ENCODE assay signal across 17 cellular contexts in the genomic region with DNA sequence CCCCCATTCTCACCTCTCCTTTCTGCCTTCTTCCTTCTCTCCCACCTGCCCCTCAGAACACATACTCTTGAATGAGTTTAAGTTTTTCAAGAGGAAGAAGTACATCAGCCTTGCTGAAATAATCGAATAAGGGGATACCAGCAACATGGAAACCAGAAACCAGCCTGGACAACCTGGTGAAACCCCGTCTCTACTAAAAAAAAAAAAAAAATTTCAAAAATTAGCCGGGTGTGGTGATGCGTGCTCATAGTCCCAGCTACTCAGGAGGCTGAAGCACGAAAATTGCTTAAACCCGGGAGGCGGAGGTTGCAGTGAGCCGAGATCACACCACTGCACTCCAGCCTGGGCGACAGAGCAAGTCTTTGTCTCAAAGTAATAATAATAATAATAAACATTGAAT.
"Had no signal": no experiment of that assay in that cellular context is flagged by ENCODE, and none has a peak within 500 bp of the region (broad histone marks: within the 10 kb centered on the region; RNA-seq: fewer than 3 reads in every experiment).

No MANE protein-coding gene starts in this region.

- H2AFZ ChIP-seq: neural progenitor cell had no signal

- H3K4me2 ChIP-seq: neural progenitor cell had no signal

- ATAC-seq: activated CD8-positive, alpha-beta T cell treated with anti-CD3 and anti-CD28 coated beads, Interleukin-2, amount 10 ng/mL, durations not matched to agents 7 days and 5 days; body of pancreas; mucosa of descending colon had no signal

- H3K9ac ChIP-seq: neural progenitor cell had no signal

- H3K36me3 ChIP-seq: neural progenitor cell, prostate gland, right atrium auricular region, stomach, upper lobe of left lung had no signal

- H3K9me3 ChIP-seq: body of pancreas, mucosa of descending colon, prostate gland, right atrium auricular region, stomach, upper lobe of left lung had no signal

- H3K27ac ChIP-seq: body of pancreas, dorsolateral prefrontal cortex, neural progenitor cell, prostate gland, right atrium auricular region, stomach, upper lobe of left lung had no signal

- H3K4me1 ChIP-seq: body of pancreas, neural progenitor cell, prostate gland had no signal

- H3K4me3 ChIP-seq: body of pancreas, dorsolateral prefrontal cortex, mucosa of descending colon, neural progenitor cell, prostate gland, right atrium auricular region, stomach, upper lobe of left lung had no signal

- H3K27me3 ChIP-seq: body of pancreas, dorsolateral prefrontal cortex, neural progenitor cell, right atrium auricular region, stomach, upper lobe of left lung had no signal

- DNase-seq: activated CD4-positive, alpha-beta T cell treated with anti-CD3 and anti-CD28 coated beads, Interleukin-2, amount 10 ng/mL, durations not matched to agents 7 days and 5 days; activated CD8-positive, alpha-beta T cell treated with anti-CD3 and anti-CD28 coated beads, Interleukin-2, amount 10 ng/mL, durations not matched to agents 7 days and 5 days; activated naive CD4-positive, alpha-beta T cell treated with Interleukin-2 at 50 U/mL for 16 hours; activated naive CD8-positive, alpha-beta T cell treated with anti-CD3 and anti-CD28 coated beads, Interleukin-2, amount 10 ng/mL, durations not matched to agents 7 days and 5 days; activated T-cell treated with anti-CD3 and anti-CD28 coated beads, Interleukin-2, amount 50 U/mL, for 24 hours; amygdala; body of pancreas; dorsolateral prefrontal cortex; foreskin fibroblast; mesenchymal stem cell; mucosa of descending colon; naive B cell; stomach; upper lobe of left lung had no signal
